In genomic region chr1:176601358-176601757, GRCh38 we compare ENCODE assay signal across 14 cellular contexts.
"Had no signal": no experiment of that assay in that cellular context is flagged by ENCODE, and none has a peak within 500 bp of the region (broad histone marks: within the 10 kb centered on the region; RNA-seq: fewer than 3 reads in every experiment).

No MANE protein-coding gene starts in this region.

- ATAC-seq: natural killer cell, right cardiac atrium had no signal

- H3K9me3 Mint-ChIP-seq: activated CD4-positive, alpha-beta memory T cell treated with anti-CD3 and anti-CD28 coated beads, Interleukin-2, amount 10 ng/mL, durations not matched to agents 7 days and 5 days had no signal

- DNase-seq: activated CD4-positive, alpha-beta memory T cell treated with anti-CD3 and anti-CD28 coated beads, Interleukin-2, amount 10 ng/mL, durations not matched to agents 7 days and 5 days; activated gamma-delta T cell; activated naive CD8-positive, alpha-beta T cell treated with anti-CD3 and anti-CD28 coated beads for 36 hours; activated T-cell treated with anti-CD3 and anti-CD28 coated beads, Interleukin-2, amount 50 U/mL, for 48 hours; hippocampal formation; natural killer cell; nucleus accumbens; right cardiac atrium; small intestine; T-helper 9 cell; uterus had no signal

- H3K4me1 Mint-ChIP-seq: activated CD4-positive, alpha-beta memory T cell treated with anti-CD3 and anti-CD28 coated beads, Interleukin-2, amount 10 ng/mL, durations not matched to agents 7 days and 5 days; activated naive CD8-positive, alpha-beta T cell treated with anti-CD3 and anti-CD28 coated beads for 36 hours; natural killer cell had no signal

- H3K27ac Mint-ChIP-seq: activated CD4-positive, alpha-beta memory T cell treated with anti-CD3 and anti-CD28 coated beads, Interleukin-2, amount 10 ng/mL, durations not matched to agents 7 days and 5 days; activated naive CD8-positive, alpha-beta T cell treated with anti-CD3 and anti-CD28 coated beads for 36 hours; natural killer cell had no signal

- H3K27me3 Mint-ChIP-seq: activated CD4-positive, alpha-beta memory T cell treated with anti-CD3 and anti-CD28 coated beads, Interleukin-2, amount 10 ng/mL, durations not matched to agents 7 days and 5 days; activated naive CD8-positive, alpha-beta T cell treated with anti-CD3 and anti-CD28 coated beads for 36 hours had no signal

- H3K27me3 ChIP-seq: ascending aorta, uterus had no signal

- H3K4me3 Mint-ChIP-seq: activated CD4-positive, alpha-beta memory T cell treated with anti-CD3 and anti-CD28 coated beads, Interleukin-2, amount 10 ng/mL, durations not matched to agents 7 days and 5 days; activated naive CD8-positive, alpha-beta T cell treated with anti-CD3 and anti-CD28 coated beads for 36 hours; natural killer cell had no signal

- H3K36me3 ChIP-seq: ascending aorta, uterus had no signal

- H3K27ac ChIP-seq: ascending aorta, uterus, VCaP had no signal

- H3K4me3 ChIP-seq: ascending aorta, lung, uterus had no signal

- H3K4me1 ChIP-seq: ascending aorta, uterus had no signal

- H3K9me3 ChIP-seq: ascending aorta, uterus had no signal

- H3K36me3 Mint-ChIP-seq: activated naive CD8-positive, alpha-beta T cell treated with anti-CD3 and anti-CD28 coated beads for 36 hours; natural killer cell had no signal
